Comparison of ENCODE assay signal across 8 cellular contexts in genomic region chr6:35327349-35328027, GRCh38. TPM values are rescaled to one million over a fixed set of nuclear protein-coding genes. Genes with fewer than 3 reads are reported as not detected.
DNase-seq lines count a peak whose midpoint lies in the region; ATAC-seq, FAIRE-seq and TF ChIP-seq lines count a peak whose summit lies in the region.

No MANE protein-coding gene starts in this region.

- peak overlapping the region; percentile 64; the same call in 1 of the 2 replicates for H2AFZ ChIP-seq in H1 (ENCODE audit: low read length)

- H2BK12ac ChIP-seq in H1 (ENCODE audit: low read depth, low read length), result no peak overlapping the region

- no peaks in the 10 kb centered on the region for H3K27me3 ChIP-seq in H1 (replicated peaks in 1 of 4; ENCODE audit: control insufficient read depth in 3 of 4, extremely low read depth in 1 of 4, insufficient read depth in 3 of 4, low read length in 3 of 4)
- H3K27me3 ChIP-seq in naive thymus-derived CD4-positive, alpha-beta T cell (ENCODE audit: control insufficient read depth in 2 of 2, insufficient read depth in 2 of 2, low read length in 2 of 2), result no peaks in the 10 kb centered on the region

- H3K9me3 ChIP-seq in H1 (ENCODE audit: insufficient read depth in 2 of 2, low read depth in 1 of 2, low read length in 1 of 2), result peaks cover 4% of the 10 kb centered on the region in 2 experiments; a peak in 3 of 4 replicates
- no peaks in the 10 kb centered on the region for H3K9me3 ChIP-seq in naive thymus-derived CD4-positive, alpha-beta T cell (ENCODE audit: control insufficient read depth in 2 of 3, low read length in 3 of 3)

- H2BK5ac ChIP-seq in H1 (ENCODE audit: low read depth, low read length), result no peak overlapping the region

- 54% methylated on average over 7 of the region's 7 CpGs; no CpG with 5 or more reads in 1 of the 2 experiments for WGBS in H1 (ENCODE audit: extremely low coverage in 1 of 2, insufficient coverage in 1 of 2, insufficient read length in 1 of 2, insufficient replicate concordance in 2 of 2, low coverage in 1 of 2, low lambda C conversion rate in 2 of 2, missing lambda C conversion rate in 1 of 2), 2 experiments

- H3K4me3 Mint-ChIP-seq in activated CD8-positive, alpha-beta T cell treated with anti-CD3 and anti-CD28 coated beads, Interleukin-2, amount 10 ng/mL, durations not matched to agents 7 days and 5 days, result no peak overlapping the region
- H3K4me3 Mint-ChIP-seq in naive thymus-derived CD4-positive, alpha-beta T cell, result peak overlapping the region in 9 of 10 donors; percentile 1 to 70 (median 36)

- H4K8ac ChIP-seq in H1 (ENCODE audit: extremely low read depth, insufficient read depth, low read length), result peak overlapping the region; percentile 66; the same call in 1 of the 2 replicates

- CTCF ChIA-PET in HEK293T (lab: Yijun Ruan, JAX) (interaction anchor here (0.6 to 1.4 kb wide), 9 partner anchors 9 to 122 kb away, joined by 3 to 13 read pairs (median 4); partner anchors contain the start of gene ZNF76), H1 (lab: Charles Lee; ENCODE audit: partially characterized antibody) (interaction anchor here (0.7 to 21.2 kb wide), 23 partner anchors 10 to 211 kb away, joined by 3 to 358 read pairs (median 4); partner anchors contain the start of genes DEF6 and PPARD)
- CTCF ChIA-PET in activated CD8-positive, alpha-beta T cell treated with anti-CD3 and anti-CD28 coated beads, Interleukin-2, amount 10 ng/mL, durations not matched to agents 7 days and 5 days (lab: Charles Lee), result interaction anchor here (0.6 to 26.7 kb wide), 24 partner anchors 10 to 264 kb away, joined by 3 to 446 read pairs (median 4); partner anchors contain the start of genes DEF6, FANCE and PPARD
- CTCF ChIA-PET in naive thymus-derived CD4-positive, alpha-beta T cell (lab: Charles Lee), result interaction anchor here (0.6 to 16.2 kb wide), 18 partner anchors 11 to 139 kb away, joined by 3 to 346 read pairs (median 7); partner anchors contain the start of genes DEF6 and FANCE

- TF ChIP-seq CTCF in D721Med (IDR thresholded peaks at IDR 0.05; ENCODE audit: insufficient read depth, missing control alignments), result peak; percentile 50
- TF ChIP-seq CTCF in H1 (IDR thresholded peaks at IDR 0.05; ENCODE audit: control extremely low read depth in 1 of 3, insufficient read depth in 1 of 3, low read depth in 1 of 3, low read length in 3 of 3), result peak; percentile 51 to 84 (median 74)

- H3K27me3 Mint-ChIP-seq in activated CD8-positive, alpha-beta T cell treated with anti-CD3 and anti-CD28 coated beads, Interleukin-2, amount 10 ng/mL, durations not matched to agents 7 days and 5 days (ENCODE audit: low read depth), result no peaks in the 10 kb centered on the region
- H3K27me3 Mint-ChIP-seq in naive thymus-derived CD4-positive, alpha-beta T cell, result no peaks in the 10 kb centered on the region

- H4K5ac ChIP-seq in H1 (ENCODE audit: insufficient read length, low read depth, low read length), result no peak overlapping the region

- no peak for TF ChIP-seq EP300 in H1 (IDR thresholded peaks at IDR 0.05; ENCODE audit: borderline replicate concordance in 1 of 2, low read depth in 2 of 2, low read length in 2 of 2)

- H2AK5ac ChIP-seq in H1 (ENCODE audit: low read depth, low read length), result no peak overlapping the region

- H3K4me2 ChIP-seq in H1 (ENCODE audit: insufficient read depth in 1 of 2, low read depth in 2 of 2, low read length in 2 of 2), result no peak overlapping the region

- no peaks in the 10 kb centered on the region for H3K79me2 ChIP-seq in H1 (ENCODE audit: control insufficient read depth in 1 of 2, insufficient read depth in 2 of 2, low read length in 2 of 2)

- H3K36me3 ChIP-seq in H1 (ENCODE audit: control insufficient read depth in 2 of 4, insufficient read depth in 4 of 4, low read length in 3 of 4), result no peaks in the 10 kb centered on the region
- H3K36me3 ChIP-seq in naive thymus-derived CD4-positive, alpha-beta T cell (ENCODE audit: control insufficient read depth in 2 of 3, insufficient read depth in 3 of 3, low read length in 3 of 3), result peaks cover 0 to 33% (median 0%) of the 10 kb centered on the region in 3 experiments

- no peak overlapping the region for H3K18ac ChIP-seq in H1 (ENCODE audit: extremely low read depth, low read length)

- H3K27ac Mint-ChIP-seq in activated CD8-positive, alpha-beta T cell treated with anti-CD3 and anti-CD28 coated beads, Interleukin-2, amount 10 ng/mL, durations not matched to agents 7 days and 5 days, result peak overlapping the region; percentile 77
- peak overlapping the region; percentile 65 to 96 (median 86) for H3K27ac Mint-ChIP-seq in naive thymus-derived CD4-positive, alpha-beta T cell

- no peak for TF ChIP-seq POLR2A in H1 (IDR thresholded peaks at IDR 0.05; ENCODE audit: control extremely low read depth in 1 of 2, low read depth in 2 of 2, low read length in 2 of 2)

- no peak for FAIRE-seq in D721Med (lab: Jason Lieb, UNC)
- FAIRE-seq in H1 (lab: Jason Lieb, UNC), result no peak

- peak; percentile 62 to 76 for TF ChIP-seq RAD21 in H1 (IDR thresholded peaks at IDR 0.05 in 1 of 2, conservative IDR thresholded peaks at IDR 0.05 in 1 of 2; ENCODE audit: low read depth in 2 of 2, low read length in 2 of 2)

- no peak overlapping the region for H3K4ac ChIP-seq in H1 (replicated peaks; ENCODE audit: insufficient read length, low read depth, low read length)

- H3K4me1 Mint-ChIP-seq in activated CD8-positive, alpha-beta T cell treated with anti-CD3 and anti-CD28 coated beads, Interleukin-2, amount 10 ng/mL, durations not matched to agents 7 days and 5 days (ENCODE audit: low read depth), result peaks cover 23% of the 10 kb centered on the region
- H3K4me1 Mint-ChIP-seq in naive thymus-derived CD4-positive, alpha-beta T cell, result peaks cover 15 to 29% (median 23%) of the 10 kb centered on the region in 7 donors

- H3K9ac ChIP-seq in H1 (replicated peaks in 1 of 4; ENCODE audit: extremely low read depth in 1 of 4, low read depth in 3 of 4, low read length in 3 of 4), result no peak overlapping the region

- H3K4me1 ChIP-seq in H1 (replicated peaks in 1 of 4; ENCODE audit: control insufficient read depth in 3 of 4, insufficient read depth in 4 of 4, low read length in 3 of 4), result 0 out of 7 replicates have a peak, but pooled peaks cover 0 to under 1% (median 0%) of the 10 kb centered on the region in 4 experiments
- peaks cover 11 to 16% of the 10 kb centered on the region in 2 donors for H3K4me1 ChIP-seq in naive thymus-derived CD4-positive, alpha-beta T cell (ENCODE audit: control insufficient read depth in 2 of 2, insufficient read depth in 2 of 2, low read length in 2 of 2)

- no peaks in the 10 kb centered on the region for H4K20me1 ChIP-seq in H1 (replicated peaks in 1 of 2; ENCODE audit: control insufficient read depth in 1 of 2, insufficient read depth in 2 of 2, low read length in 2 of 2)

- H3K36me3 Mint-ChIP-seq in activated CD8-positive, alpha-beta T cell treated with anti-CD3 and anti-CD28 coated beads, Interleukin-2, amount 10 ng/mL, durations not matched to agents 7 days and 5 days (ENCODE audit: low read depth), result peaks cover 39% of the 10 kb centered on the region
- H3K36me3 Mint-ChIP-seq in naive thymus-derived CD4-positive, alpha-beta T cell, result peaks cover 6 to 36% (median 24%) of the 10 kb centered on the region in 5 donors

- POLR2A ChIA-PET in HEK293T (lab: Yijun Ruan, JAX), result interaction anchor here (1.4 to 2.3 kb wide), 2 partner anchors 9 to 125 kb away, joined by 3 to 9 read pairs; partner anchors contain the start of gene FANCE
- POLR2A ChIA-PET in activated CD8-positive, alpha-beta T cell treated with anti-CD3 and anti-CD28 coated beads, Interleukin-2, amount 10 ng/mL, durations not matched to agents 7 days and 5 days (lab: Charles Lee), result interaction anchor here (0.5 to 4.3 kb wide), 5 partner anchors 13 to 29 kb away, joined by 3 to 40 read pairs (median 4); partner anchors contain the start of gene DEF6
- POLR2A ChIA-PET in H1 (lab: Charles Lee; ENCODE audit: partially characterized antibody), result interaction anchor here (1.4 kb wide), 1 partner anchor 141 kb away, joined by 4 read pairs; the partner anchor contains the start of gene RPL10A
- POLR2A ChIA-PET in naive thymus-derived CD4-positive, alpha-beta T cell (lab: Charles Lee), result interaction anchor here (0.6 to 18.0 kb wide), 8 partner anchors 18 to 406 kb away, joined by 3 to 318 read pairs (median 4); partner anchors contain the start of gene DEF6

- no peak overlapping the region for H3K23ac ChIP-seq in H1 (ENCODE audit: insufficient read length)

- no peak overlapping the region for H3K4me3 ChIP-seq in H1 (ENCODE audit: extremely low read depth in 1 of 4, insufficient read depth in 2 of 4, low read depth in 3 of 4, low read length in 4 of 4)
- H3K4me3 ChIP-seq in naive thymus-derived CD4-positive, alpha-beta T cell (ENCODE audit: low read length), result no peak overlapping the region

- H3K27ac ChIP-seq in H1 (ENCODE audit: low read depth, low read length), result no peak overlapping the region
- peak overlapping the region; percentile 34 for H3K27ac ChIP-seq in naive thymus-derived CD4-positive, alpha-beta T cell (ENCODE audit: low read depth, low read length)

- peak overlapping the region; percentile 51; the same call in 1 of the 2 replicates for H2BK15ac ChIP-seq in H1 (ENCODE audit: low read length)

- H2BK20ac ChIP-seq in H1 (ENCODE audit: low read length), result no peak overlapping the region

- H3K79me1 ChIP-seq in H1 (ENCODE audit: low read depth, low read length), result no peaks in the 10 kb centered on the region

- intact Hi-C loops in naive thymus-derived CD4-positive, alpha-beta T cell (cut with micrococcal nuclease), result loop anchor here (1.0 to 2.0 kb wide), 8 partner anchors 15 to 141 kb away; partner anchors contain the start of genes DEF6 (in 2 of the 2), PPARD (in 1 of the 2) and RPL10A (in 1 of the 2)

- no peak overlapping the region for H3K56ac ChIP-seq in H1 (replicated peaks; ENCODE audit: insufficient read length, low read depth, low read length)

- H4K91ac ChIP-seq in H1 (replicated peaks; ENCODE audit: insufficient read length, low read length), result no peak overlapping the region

- H2BK120ac ChIP-seq in H1 (replicated peaks; ENCODE audit: low read depth, low read length), result no peak overlapping the region

- H3K14ac ChIP-seq in H1 (ENCODE audit: insufficient read length), result no peak overlapping the region

- ATAC-seq in activated CD8-positive, alpha-beta T cell treated with anti-CD3 and anti-CD28 coated beads, Interleukin-2, amount 10 ng/mL, durations not matched to agents 7 days and 5 days, result peak; percentile 95
- ATAC-seq in naive thymus-derived CD4-positive, alpha-beta T cell, result peak; percentile 86
- ATAC-seq in HG02588 (IDR thresholded peaks at IDR 0.05; ENCODE audit: unreplicated experiment), result no peak

- DNase-seq in D721Med (ENCODE audit: insufficient read length, low spot score), result no peak
- DNase-seq in HEK293T (ENCODE audit: extremely low spot score), result peak; percentile 72
- peak; percentile 32 for DNase-seq in NCI-H748 treated with DMSO at 0.1 percent for 48 hours (lab: John Stamatoyannopoulos, UW)
- DNase-seq in activated CD8-positive, alpha-beta T cell treated with anti-CD3 and anti-CD28 coated beads, Interleukin-2, amount 10 ng/mL, durations not matched to agents 7 days and 5 days, result peak; percentile 84
- DNase-seq in H1 (ENCODE audit: low read depth in 1 of 2, low spot score in 2 of 2), result peak in 1 of 2 experiments; percentile 79
- peak in 8 of 9 donors; percentile 64 to 81 (median 76) for DNase-seq in naive thymus-derived CD4-positive, alpha-beta T cell
- peak; percentile 68 for DNase-seq in stimulated activated naive CD4-positive, alpha-beta T cell treated with Interleukin-2 at 50 U/mL for 16 hours (lab: John Stamatoyannopoulos, UW)

- H3K23me2 ChIP-seq in H1 (ENCODE audit: low read depth, low read length), result no peaks in the 10 kb centered on the region

- no peaks in the 10 kb centered on the region for H3K9me3 Mint-ChIP-seq in activated CD8-positive, alpha-beta T cell treated with anti-CD3 and anti-CD28 coated beads, Interleukin-2, amount 10 ng/mL, durations not matched to agents 7 days and 5 days (ENCODE audit: insufficient read depth)
- H3K9me3 Mint-ChIP-seq in naive thymus-derived CD4-positive, alpha-beta T cell, result peaks cover 0 to 3% (median 0%) of the 10 kb centered on the region in 11 donors

RNA-seq across cellular contexts. Expression of gene PPARD, which starts 14.9 kb away (rescaled TPM):
- total RNA-seq in activated CD8-positive, alpha-beta T cell treated with anti-CD3 and anti-CD28 coated beads, Interleukin-2, amount 10 ng/mL, durations not matched to agents 7 days and 5 days, result 10 to 100 TPM; 36.3 to 36.7 TPM
- total RNA-seq in H1 (2021; fragmentation: NEBNext Ultra II Directional; extraction: Animal tissue kit (Norgen Biotek cat#: 25700)), result 14.9 and 16.9 TPM in 2 replicates
- polyA plus RNA-seq in H1 (2011; rRNA removed), result 14.6 and 18.9 TPM in 2 replicates
- 11.9 TPM for polyA plus RNA-seq in H1 (2011; cell fraction: cytosol; rRNA removed)
- 12.8 TPM for polyA plus RNA-seq in H1 (2011; cell fraction: nucleus; rRNA removed)
- 10.5 to 16.1 TPM (median 14.7 TPM) in 4 replicates for polyA plus RNA-seq in H1 (2012, experiment 1 of 2)
- polyA plus RNA-seq in H1 (2012, experiment 2 of 2), result 11.9 TPM
- polyA plus RNA-seq in H1 (2013, experiment 1 of 2), result 10.8 TPM
- 10.5 TPM for polyA plus RNA-seq in H1 (2013, experiment 2 of 2)
- 6.6 and 10.4 TPM in 2 replicates for polyA minus RNA-seq in H1 (2011; rRNA and poly(A)+ RNA removed)
- 7.1 TPM for polyA minus RNA-seq in H1 (2011; cell fraction: cytosol; rRNA and poly(A)+ RNA removed)
- polyA minus RNA-seq in H1 (2011; cell fraction: nucleus; rRNA and poly(A)+ RNA removed), result 6.8 TPM
- total RNA-seq in naive thymus-derived CD4-positive, alpha-beta T cell, result 10 to 100 TPM; 29.3 to 47.1 (median 36.0) TPM
- polyA plus RNA-seq in naive thymus-derived CD4-positive, alpha-beta T cell, result 10 to 100 TPM in 1 of 2 donors, 1 to 10 TPM in 1; 7.3 to 20.2 TPM

RNA-seq across cellular contexts. Expression of gene DEF6, which starts 29.9 kb away (rescaled TPM):
- 100 to 1,000 TPM; 191 to 195 TPM for total RNA-seq in activated CD8-positive, alpha-beta T cell treated with anti-CD3 and anti-CD28 coated beads, Interleukin-2, amount 10 ng/mL, durations not matched to agents 7 days and 5 days
- 4.1 and 4.5 TPM in 2 replicates for total RNA-seq in H1 (2021; fragmentation: NEBNext Ultra II Directional; extraction: Animal tissue kit (Norgen Biotek cat#: 25700))
- polyA plus RNA-seq in H1 (2011; rRNA removed), result 3.3 and 4.8 TPM in 2 replicates
- 7.2 TPM for polyA plus RNA-seq in H1 (2011; cell fraction: cytosol; rRNA removed)
- polyA plus RNA-seq in H1 (2011; cell fraction: nucleus; rRNA removed), result 10.3 TPM
- 2.7 to 5.1 TPM (median 4.5 TPM) in 4 replicates for polyA plus RNA-seq in H1 (2012, experiment 1 of 2)
- 2.9 TPM for polyA plus RNA-seq in H1 (2012, experiment 2 of 2)
- polyA plus RNA-seq in H1 (2013, experiment 1 of 2), result 4.4 TPM
- polyA plus RNA-seq in H1 (2013, experiment 2 of 2), result 4.6 TPM
- polyA minus RNA-seq in H1 (2011; rRNA and poly(A)+ RNA removed), result 2.3 and 3.5 TPM in 2 replicates
- polyA minus RNA-seq in H1 (2011; cell fraction: cytosol; rRNA and poly(A)+ RNA removed), result 1.6 TPM
- polyA minus RNA-seq in H1 (2011; cell fraction: nucleus; rRNA and poly(A)+ RNA removed), result 3.0 TPM
- 100 to 1,000 TPM; 219 to 250 (median 225) TPM for total RNA-seq in naive thymus-derived CD4-positive, alpha-beta T cell
- 100 to 1,000 TPM; 113 to 234 TPM for polyA plus RNA-seq in naive thymus-derived CD4-positive, alpha-beta T cell

Comparison
In these comparisons a context has a peak if more than half of its experiments do, and no peak if none do; other contexts are left out.
1. RNA of gene DEF6, which starts 29.9 kb away (total RNA-seq): 219 to 250 TPM in naive thymus-derived CD4-positive, alpha-beta T cell and 191 to 195 TPM in activated CD8-positive, alpha-beta T cell treated with anti-CD3 and anti-CD28 coated beads, Interleukin-2, amount 10 ng/mL, durations not matched to agents 7 days and 5 days; 4.1 to 4.5 TPM in H1; every median in the first group is over 10 times any median in the second.